ENCODE assay signal across 12 cellular contexts in the genomic region with DNA sequence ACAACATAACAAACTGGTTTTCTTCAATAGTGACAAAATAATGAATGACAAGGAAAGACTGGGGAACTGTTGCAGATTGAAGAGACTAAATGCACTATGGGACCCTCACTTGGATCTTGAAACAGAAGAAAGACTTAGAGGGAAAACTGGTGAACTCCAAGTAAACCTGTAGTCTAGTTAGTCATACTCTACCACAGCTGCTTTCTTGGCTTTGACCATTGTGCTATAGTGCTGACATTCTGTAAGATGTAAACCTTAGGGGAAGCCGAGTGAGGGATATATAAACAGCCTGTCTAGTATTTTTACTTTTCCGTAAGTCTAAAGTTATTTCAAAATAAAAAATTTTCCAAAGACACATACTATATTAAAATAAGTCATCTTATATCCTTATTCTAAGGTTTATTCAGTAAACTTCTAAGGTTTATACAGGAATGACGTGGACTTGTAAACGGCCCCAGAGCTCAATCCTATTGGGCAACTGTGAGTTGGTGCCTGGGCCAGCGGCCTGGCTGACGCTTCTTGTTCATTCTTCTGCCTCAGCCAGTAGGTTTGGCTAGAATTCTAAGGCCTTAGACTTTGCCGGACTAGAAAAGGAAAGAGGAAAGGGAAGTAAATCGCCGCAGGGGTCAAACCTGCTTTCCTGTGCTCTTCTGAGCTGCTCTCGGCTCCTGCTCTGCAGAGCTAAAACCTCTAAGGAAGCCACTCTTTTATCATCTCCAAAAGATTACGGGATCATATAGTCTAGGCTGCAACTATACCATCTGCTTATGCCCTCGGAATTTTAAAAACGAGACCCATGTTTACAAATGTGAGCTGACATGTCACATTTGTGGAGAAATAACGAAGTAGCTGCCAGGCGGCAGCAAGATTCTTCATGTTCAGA. TPM values are rescaled to one million over a fixed set of nuclear protein-coding genes. Genes with fewer than 3 reads are reported as not detected.
DNase-seq lines count a peak whose midpoint lies in the region; ATAC-seq, FAIRE-seq and TF ChIP-seq lines count a peak whose summit lies in the region.
"Had no signal": no experiment of that assay in that cellular context is flagged by ENCODE, and none has a peak within 500 bp of the region (broad histone marks: within the 10 kb centered on the region; RNA-seq: fewer than 3 reads in every experiment).

No MANE protein-coding gene starts in this region.

- peak overlapping the region; percentile 68 for H3K4me3 Mint-ChIP-seq in T-helper 1 cell treated with Interleukin-12 subunit alpha and Interleukin-12 subunit beta and Interleukin-4 antibody, amounts not matched to agents 30 μg/mL and 1 μg/mL, for 36 hours
- peak overlapping the region; percentile 57 to 75 (median 70) for H3K4me3 Mint-ChIP-seq in T-cell
- H3K4me3 Mint-ChIP-seq in stimulated activated naive CD8-positive, alpha-beta T cell treated with anti-CD3 and anti-CD28 coated beads, Interleukin-15, Interleukin-2, amounts not matched to agents 100 ng/mL and 50 ng/mL, for 24 hours, result peak overlapping the region; percentile 66

- H3K27me3 Mint-ChIP-seq in T-helper 1 cell treated with Interleukin-12 subunit alpha and Interleukin-12 subunit beta and Interleukin-4 antibody, amounts not matched to agents 30 μg/mL and 1 μg/mL, for 36 hours (ENCODE audit: low read depth), result no peaks in the 10 kb centered on the region
- no peaks in the 10 kb centered on the region for H3K27me3 Mint-ChIP-seq in T-cell
- no peaks in the 10 kb centered on the region for H3K27me3 Mint-ChIP-seq in stimulated activated naive CD8-positive, alpha-beta T cell treated with anti-CD3 and anti-CD28 coated beads, Interleukin-15, Interleukin-2, amounts not matched to agents 100 ng/mL and 50 ng/mL, for 24 hours

- TF ChIP-seq CTCF in fibroblast of the aortic adventitia (IDR thresholded peaks at IDR 0.05; ENCODE audit: insufficient read depth, low read length), result no peak

- no peak for DNase-seq in T-helper 1 cell
- no peak for DNase-seq in T-cell
- DNase-seq in fibroblast of the aortic adventitia (ENCODE audit: low read depth), result peak; percentile 61
- DNase-seq in frontal cortex (ENCODE audit: low spot score in 2 of 2), result no peak
- no peak for DNase-seq in stimulated activated CD4-positive, alpha-beta T cell treated with anti-CD3 and anti-CD28 coated beads, Interleukin-2, amount 100 ng/mL, for 48 hours
- DNase-seq: activated CD4-positive, alpha-beta T cell treated with anti-CD3 and anti-CD28 coated beads, Interleukin-2, amount 50 U/mL, for 1 hour; effector CD8-positive, alpha-beta T cell; NCI-H2171 had no signal

- FAIRE-seq in frontal cortex (lab: Jason Lieb, UNC), result no peak

- peak overlapping the region; percentile 91 for H3K27ac Mint-ChIP-seq in T-helper 1 cell treated with Interleukin-12 subunit alpha and Interleukin-12 subunit beta and Interleukin-4 antibody, amounts not matched to agents 30 μg/mL and 1 μg/mL, for 36 hours
- H3K27ac Mint-ChIP-seq in T-cell, result peak overlapping the region; percentile 91 to 93
- peak overlapping the region; percentile 68 for H3K27ac Mint-ChIP-seq in stimulated activated naive CD8-positive, alpha-beta T cell treated with anti-CD3 and anti-CD28 coated beads, Interleukin-15, Interleukin-2, amounts not matched to agents 100 ng/mL and 50 ng/mL, for 24 hours

- H3K4me1 Mint-ChIP-seq in T-helper 1 cell treated with Interleukin-12 subunit alpha and Interleukin-12 subunit beta and Interleukin-4 antibody, amounts not matched to agents 30 μg/mL and 1 μg/mL, for 36 hours (ENCODE audit: low read depth), result peaks cover 36% of the 10 kb centered on the region
- H3K4me1 Mint-ChIP-seq in T-cell, result peaks cover 48 to 65% (median 54%) of the 10 kb centered on the region in 3 donors
- peaks cover 21% of the 10 kb centered on the region for H3K4me1 Mint-ChIP-seq in stimulated activated naive CD8-positive, alpha-beta T cell treated with anti-CD3 and anti-CD28 coated beads, Interleukin-15, Interleukin-2, amounts not matched to agents 100 ng/mL and 50 ng/mL, for 24 hours (ENCODE audit: low read depth)

- H3K36me3 Mint-ChIP-seq in T-helper 1 cell treated with Interleukin-12 subunit alpha and Interleukin-12 subunit beta and Interleukin-4 antibody, amounts not matched to agents 30 μg/mL and 1 μg/mL, for 36 hours (ENCODE audit: low read depth), result no peaks in the 10 kb centered on the region
- H3K36me3 Mint-ChIP-seq in T-cell, result no peaks in the 10 kb centered on the region
- H3K36me3 Mint-ChIP-seq in stimulated activated naive CD8-positive, alpha-beta T cell treated with anti-CD3 and anti-CD28 coated beads, Interleukin-15, Interleukin-2, amounts not matched to agents 100 ng/mL and 50 ng/mL, for 24 hours (ENCODE audit: low read depth), result no peaks in the 10 kb centered on the region

- POLR2A ChIA-PET in T-cell (lab: Charles Lee), result interaction anchor here in 1 of 2 donors (1.4 to 1.6 kb wide), 2 partner anchors 14 to 17 kb away, joined by 6 to 7 read pairs; no protein-coding TSS in a partner anchor

- H3K9me3 Mint-ChIP-seq in T-helper 1 cell treated with Interleukin-12 subunit alpha and Interleukin-12 subunit beta and Interleukin-4 antibody, amounts not matched to agents 30 μg/mL and 1 μg/mL, for 36 hours, result no peaks in the 10 kb centered on the region
- no peaks in the 10 kb centered on the region for H3K9me3 Mint-ChIP-seq in T-cell
- H3K9me3 Mint-ChIP-seq in stimulated activated naive CD8-positive, alpha-beta T cell treated with anti-CD3 and anti-CD28 coated beads, Interleukin-15, Interleukin-2, amounts not matched to agents 100 ng/mL and 50 ng/mL, for 24 hours, result no peaks in the 10 kb centered on the region

- no peak overlapping the region for H3K4me3 ChIP-seq in fibroblast of the aortic adventitia (ENCODE audit: low read depth, low read length)

- peak; percentile 21 to 55 (median 42) for ATAC-seq in T-cell (replicated peaks in 1 of 4)
- no peak for ATAC-seq in HG03025 (IDR thresholded peaks at IDR 0.05; ENCODE audit: low FRiP score, unreplicated experiment)

- CTCF ChIA-PET in T-cell (lab: Charles Lee), result interaction anchor here (0.6 to 2.0 kb wide), 7 partner anchors 13 to 34 kb away, joined by 3 to 10 read pairs (median 4); partner anchors contain the start of gene UBE2L5 (in 1 of the 2)

RNA-seq across cellular contexts. Expression of gene UBE2L5, which starts 33.7 kb away (rescaled TPM):
- under 1 TPM in 1 of 5 donors, not detected in 4; 0.33 TPM for total RNA-seq in T-cell
- under 0.01 TPM in 1 of 2 replicates, not detected in the other for total RNA-seq in fibroblast of the aortic adventitia (ENCODE audit: low replicate concordance)
- total RNA-seq in frontal cortex, result not detected
- total RNA-seq: osteocyte had no signal
